In the genomic region with DNA sequence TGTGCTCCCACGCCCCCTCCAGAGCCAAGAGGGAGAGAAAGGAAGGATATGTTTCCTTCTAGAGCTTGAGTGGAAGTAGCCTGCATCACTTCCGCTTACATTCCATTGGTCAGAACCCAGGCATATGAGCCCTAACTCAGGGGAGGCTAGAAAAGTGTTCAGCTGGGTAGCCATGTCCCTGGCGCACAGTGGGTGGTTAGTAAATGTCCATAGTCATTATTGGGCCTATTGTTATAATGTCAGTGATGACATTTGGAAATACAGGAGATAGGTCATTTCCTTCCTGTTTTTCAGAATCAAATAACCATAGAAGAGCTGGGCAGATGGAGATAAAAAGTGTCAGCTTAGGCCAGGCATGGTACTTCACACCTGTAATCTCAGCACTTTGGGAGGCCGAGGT, we compare ENCODE assay signal across 19 cellular contexts. TPM values are rescaled to one million over a fixed set of nuclear protein-coding genes. Genes with fewer than 3 reads are reported as not detected.
"Had no signal": no experiment of that assay in that cellular context is flagged by ENCODE, and none has a peak within 500 bp of the region (broad histone marks: within the 10 kb centered on the region; RNA-seq: fewer than 3 reads in every experiment).

No MANE protein-coding gene starts in this region.

- H3K4me1 Mint-ChIP-seq: immature natural killer cell; naive thymus-derived CD8-positive, alpha-beta T cell; stimulated activated naive B cell treated with anti-CD40 and anti-IgM and Interleukin-4, amounts not matched to agents 10 μg/mL and 1 μg/mL and 100 μg/mL, for 72 hours; stimulated activated naive CD8-positive, alpha-beta T cell treated with anti-CD3 and anti-CD28 coated beads, Interleukin-15, amount 100 ng/mL, for 72 hours had no signal

- H3K4me1 ChIP-seq: testis, tibial nerve had no signal

- ATAC-seq: gastroesophageal sphincter; left ventricle myocardium superior; naive thymus-derived CD8-positive, alpha-beta T cell; sciatic nerve; stimulated activated naive B cell treated with anti-CD40 and anti-IgM and Interleukin-4, amounts not matched to agents 10 μg/mL and 1 μg/mL and 100 μg/mL, for 72 hours; stimulated activated naive CD8-positive, alpha-beta T cell treated with anti-CD3 and anti-CD28 coated beads, Interleukin-15, amount 100 ng/mL, for 72 hours had no signal

- H3K9me3 ChIP-seq: esophagus squamous epithelium, gastroesophageal sphincter, spleen, testis, tibial nerve had no signal

- H3K4me3 ChIP-seq: dorsolateral prefrontal cortex, esophagus squamous epithelium, gastroesophageal sphincter, lung, spleen, testis, tibial nerve had no signal

- H3K9me3 Mint-ChIP-seq: immature natural killer cell; naive thymus-derived CD8-positive, alpha-beta T cell; stimulated activated naive B cell treated with anti-CD40 and anti-IgM and Interleukin-4, amounts not matched to agents 10 μg/mL and 1 μg/mL and 100 μg/mL, for 72 hours; stimulated activated naive CD8-positive, alpha-beta T cell treated with anti-CD3 and anti-CD28 coated beads, Interleukin-15, amount 100 ng/mL, for 72 hours had no signal

- H3K27me3 ChIP-seq: dorsolateral prefrontal cortex, esophagus squamous epithelium, gastroesophageal sphincter, testis, tibial nerve had no signal

- H3K27ac ChIP-seq: dorsolateral prefrontal cortex, esophagus squamous epithelium, gastroesophageal sphincter, testis, tibial nerve had no signal

- H3K27ac Mint-ChIP-seq: immature natural killer cell; naive thymus-derived CD8-positive, alpha-beta T cell; stimulated activated naive B cell treated with anti-CD40 and anti-IgM and Interleukin-4, amounts not matched to agents 10 μg/mL and 1 μg/mL and 100 μg/mL, for 72 hours; stimulated activated naive CD8-positive, alpha-beta T cell treated with anti-CD3 and anti-CD28 coated beads, Interleukin-15, amount 100 ng/mL, for 72 hours had no signal

- H3K36me3 Mint-ChIP-seq: immature natural killer cell; naive thymus-derived CD8-positive, alpha-beta T cell; stimulated activated naive B cell treated with anti-CD40 and anti-IgM and Interleukin-4, amounts not matched to agents 10 μg/mL and 1 μg/mL and 100 μg/mL, for 72 hours had no signal

- DNase-seq: effector CD8-positive, alpha-beta T cell; esophagus squamous epithelium; foreskin fibroblast; immature natural killer cell; left ventricle myocardium superior; mesendoderm; naive thymus-derived CD8-positive, alpha-beta T cell; spleen; stimulated activated CD4-positive, alpha-beta T cell treated with anti-CD3 and anti-CD28 coated beads, Interleukin-2, amount 100 ng/mL, for 24 hours; stimulated activated CD4-positive, alpha-beta T cell treated with anti-CD3 and anti-CD28 coated beads, Interleukin-4, amount 100 ng/mL, for 4 hours; stimulated activated naive B cell treated with anti-CD40 and anti-IgM and Interleukin-4, amounts not matched to agents 10 μg/mL and 1 μg/mL and 100 μg/mL, for 72 hours; stimulated activated naive CD8-positive, alpha-beta T cell treated with anti-CD3 and anti-CD28 coated beads, Interleukin-15, amount 100 ng/mL, for 72 hours had no signal

- H3K4me3 Mint-ChIP-seq: immature natural killer cell; naive thymus-derived CD8-positive, alpha-beta T cell; stimulated activated naive B cell treated with anti-CD40 and anti-IgM and Interleukin-4, amounts not matched to agents 10 μg/mL and 1 μg/mL and 100 μg/mL, for 72 hours; stimulated activated naive CD8-positive, alpha-beta T cell treated with anti-CD3 and anti-CD28 coated beads, Interleukin-15, amount 100 ng/mL, for 72 hours had no signal

RNA-seq across cellular contexts. Expression of a gene that starts 27.3 kb away (rescaled TPM):
- polyA plus RNA-seq: immature natural killer cell; naive thymus-derived CD8-positive, alpha-beta T cell had no signal

RNA-seq across cellular contexts. Expression of a gene that starts 41.6 kb away (rescaled TPM):
- total RNA-seq: mononuclear cell; naive thymus-derived CD8-positive, alpha-beta T cell had no signal
- polyA plus RNA-seq: immature natural killer cell; naive thymus-derived CD8-positive, alpha-beta T cell had no signal
